ENCODE assay signal across 8 cellular contexts in genomic region chr12:49322367-49322707, GRCh38. TPM values are rescaled to one million over a fixed set of nuclear protein-coding genes. Genes with fewer than 3 reads are reported as not detected.
DNase-seq lines count a peak whose midpoint lies in the region; ATAC-seq and TF ChIP-seq lines count a peak whose summit lies in the region.

No MANE protein-coding gene starts in this region.

- peaks cover 7% of the 10 kb centered on the region for H3K36me3 Mint-ChIP-seq in nephron (ENCODE audit: low read depth)

- H3K27ac ChIP-seq in C4-2B (peak overlapping the region; percentile 78), dorsolateral prefrontal cortex (peak overlapping the region in 32 of 59 donors; percentile 9 to 84 (median 56))

- intact Hi-C loops in dorsolateral prefrontal cortex (cut with DNase I) = loop anchor here in 1 of 2 donors (10.0 kb wide), 1 partner anchor 258 kb away; the partner anchor contains the start of genes KMT2D and RHEBL1

- H3K4me3 Mint-ChIP-seq in nephron = peak overlapping the region; percentile 96 to 100 (median 97)

- peaks cover 13% of the 10 kb centered on the region for H3K27me3 Mint-ChIP-seq in nephron (ENCODE audit: low read depth)

- H3K4me3 ChIP-seq in MG63 (peak overlapping the region; percentile 61), dorsolateral prefrontal cortex (peak overlapping the region; percentile 40 to 95 (median 75))

- no peak for ATAC-seq in GM19397 (IDR thresholded peaks at IDR 0.05; ENCODE audit: unreplicated experiment)

- no peaks in the 10 kb centered on the region for H3K27me3 ChIP-seq in MG63
- H3K27me3 ChIP-seq in dorsolateral prefrontal cortex = no peaks in the 10 kb centered on the region

- peak overlapping the region in 2 of 3 experiments; percentile 72 to 86 for H3K27ac Mint-ChIP-seq in nephron

- H3K4me1 Mint-ChIP-seq in nephron = peaks cover 14% of the 10 kb centered on the region

- H3K9me3 Mint-ChIP-seq in nephron = no peaks in the 10 kb centered on the region

- TF ChIP-seq CTCF in C4-2B (conservative IDR thresholded peaks at IDR 0.05) (no peak), dorsolateral prefrontal cortex (IDR thresholded peaks at IDR 0.05 in 54 of 56, conservative IDR thresholded peaks at IDR 0.05 in 2 of 56; ENCODE audit: low read depth in 1 of 56, partially characterized antibody in 56 of 56) (no peak), nephron (IDR thresholded peaks at IDR 0.05; ENCODE audit: unreplicated experiment in 3 of 3) (no peak)

- H3K9me3 ChIP-seq in MG63 = no peaks in the 10 kb centered on the region

- DNase-seq in MG63 (no peak), dorsolateral prefrontal cortex (peak in 1 of 10 donors; percentile 12), SW480 (ENCODE audit: low spot score) (no peak), H4 (ENCODE audit: low spot score) (no peak)
- DNase-seq in stimulated activated CD4-positive, alpha-beta T cell treated with anti-CD3 and anti-CD28 coated beads, Interleukin-4, amount 100 ng/mL, for 24 hours = no peak

- peaks cover 31% of the 10 kb centered on the region for H3K36me3 ChIP-seq in MG63

RNA-seq across cellular contexts. Expression of gene TROAP, which starts 0.7 kb away (rescaled TPM):
- 24.3 and 37.3 TPM in 2 replicates for total RNA-seq in MG63 (2014; rRNA removed; shearing (Covaris generic); ENCODE audit: low replicate concordance)
- 1 to 10 TPM in 3 of 120 experiments, under 1 TPM in 15, not detected in 102; 0.17 to 1.9 (median 0.52) TPM for total RNA-seq in dorsolateral prefrontal cortex
- 39.8 and 56.9 TPM in 2 replicates for total RNA-seq in H4 (2014; rRNA removed; shearing (Covaris generic))

RNA-seq across cellular contexts. Expression of gene C1QL4, which starts 14.7 kb away (rescaled TPM):
- 0.10 TPM in 1 of 2 replicates, not detected in the other for total RNA-seq in MG63 (2014; rRNA removed; shearing (Covaris generic); ENCODE audit: low replicate concordance)
- 1 to 10 TPM in 5 of 120 experiments, under 1 TPM in 64, not detected in 51; 0.19 to 1.4 (median 0.44) TPM for total RNA-seq in dorsolateral prefrontal cortex
- total RNA-seq in H4 (2014; rRNA removed; shearing (Covaris generic)) = 2.6 and 3.8 TPM in 2 replicates

RNA-seq across cellular contexts. Expression of gene DNAJC22, which starts 24.4 kb away (rescaled TPM):
- total RNA-seq in MG63 (2014; rRNA removed; shearing (Covaris generic); ENCODE audit: low replicate concordance) = 3.1 and 6.5 TPM in 2 replicates
- total RNA-seq in dorsolateral prefrontal cortex = 1 to 10 TPM in 115 of 120 experiments, under 1 TPM in 5; 0.49 to 8.3 (median 3.0) TPM
- total RNA-seq in H4 (2014; rRNA removed; shearing (Covaris generic)) = 14.3 TPM in 2 replicates

RNA-seq across cellular contexts. Expression of gene PRPH, which starts 27.4 kb away (rescaled TPM):
- 5.0 and 7.1 TPM in 2 replicates for total RNA-seq in MG63 (2014; rRNA removed; shearing (Covaris generic); ENCODE audit: low replicate concordance)
- 1 to 10 TPM in 40 of 120 experiments, under 1 TPM in 58, not detected in 22; 0.15 to 10.0 (median 0.84) TPM for total RNA-seq in dorsolateral prefrontal cortex
- 0.10 TPM in 1 of 2 replicates, not detected in the other for total RNA-seq in H4 (2014; rRNA removed; shearing (Covaris generic))

RNA-seq across cellular contexts. Expression of gene SPATS2, which starts 44.9 kb away (rescaled TPM):
- 32.5 and 43.8 TPM in 2 replicates for total RNA-seq in MG63 (2014; rRNA removed; shearing (Covaris generic); ENCODE audit: low replicate concordance)
- total RNA-seq in dorsolateral prefrontal cortex = 10 to 100 TPM; 19.1 to 67.2 (median 43.0) TPM
- total RNA-seq in H4 (2014; rRNA removed; shearing (Covaris generic)) = 24.4 and 34.1 TPM in 2 replicates
